15 cellular contexts compared by ENCODE assay signal in genomic region chr10:23331567-23332290, GRCh38. TPM values are rescaled to one million over a fixed set of nuclear protein-coding genes. Genes with fewer than 3 reads are reported as not detected.
A peak's percentile ranks its signal among the peaks of the same experiment; 100 is the strongest.
DNase-seq lines count a peak whose midpoint lies in the region; ATAC-seq and TF ChIP-seq lines count a peak whose summit lies in the region.
"Had no signal": no experiment of that assay in that cellular context is flagged by ENCODE, and none has a peak within 500 bp of the region (broad histone marks: within the 10 kb centered on the region; RNA-seq: fewer than 3 reads in every experiment).

No MANE protein-coding gene starts in this region.

- H3K4me1 Mint-ChIP-seq in activated naive CD4-positive, alpha-beta T cell treated with anti-CD3 and anti-CD28 coated beads, Interleukin-2, amount 50 U/mL, for 24 hours: peaks cover 40% of the 10 kb centered on the region
- peaks cover 44% of the 10 kb centered on the region for H3K4me1 Mint-ChIP-seq in stimulated activated naive CD8-positive, alpha-beta T cell treated with anti-CD3 and anti-CD28 coated beads, Interleukin-15, Interleukin-2, amounts not matched to agents 100 ng/mL and 50 ng/mL, for 24 hours (ENCODE audit: low read depth)

- H3K27me3 Mint-ChIP-seq in activated naive CD4-positive, alpha-beta T cell treated with anti-CD3 and anti-CD28 coated beads, Interleukin-2, amount 50 U/mL, for 24 hours: no peaks in the 10 kb centered on the region
- H3K27me3 Mint-ChIP-seq in stimulated activated naive CD8-positive, alpha-beta T cell treated with anti-CD3 and anti-CD28 coated beads, Interleukin-15, Interleukin-2, amounts not matched to agents 100 ng/mL and 50 ng/mL, for 24 hours: peaks cover 4% of the 10 kb centered on the region

- H3K36me3 ChIP-seq in tibial artery: no peaks in the 10 kb centered on the region
- H3K36me3 ChIP-seq: esophagus squamous epithelium, upper lobe of left lung had no signal

- TF ChIP-seq CTCF in tibial artery (IDR thresholded peaks at IDR 0.05): no peak

- intact Hi-C loops in tibial artery (cut with DNase I; ENCODE audit: low total_unique reads) (no loop called here), cardiac septum (cut with DNase I) (no loop called here)

- H3K4me3 Mint-ChIP-seq in activated naive CD4-positive, alpha-beta T cell treated with anti-CD3 and anti-CD28 coated beads, Interleukin-2, amount 50 U/mL, for 24 hours: peak overlapping the region; percentile 20
- H3K4me3 Mint-ChIP-seq in stimulated activated naive CD8-positive, alpha-beta T cell treated with anti-CD3 and anti-CD28 coated beads, Interleukin-15, Interleukin-2, amounts not matched to agents 100 ng/mL and 50 ng/mL, for 24 hours: peak overlapping the region; percentile 7

- no peak for DNase-seq in activated naive CD4-positive, alpha-beta T cell treated with Interleukin-2 at 50 U/mL for 16 hours
- DNase-seq in RKO (ENCODE audit: low spot score) (peak; percentile 93), tibial artery (no peak), cardiac septum (ENCODE audit: low spot score) (no peak), AG20443 (ENCODE audit: low spot score) (no peak)
- DNase-seq: activated CD4-positive, CD25-positive, alpha-beta regulatory T cell treated with anti-CD3 and anti-CD28 coated beads, Interleukin-2, amount 50 U/mL, for 72 hours; body of pancreas; esophagus squamous epithelium; left ventricle myocardium superior; NCI-H2029; upper lobe of left lung had no signal

- H3K9me3 ChIP-seq in tibial artery: peaks cover 0 to 4% (median 0%) of the 10 kb centered on the region in 3 donors
- H3K9me3 ChIP-seq: body of pancreas, esophagus squamous epithelium, upper lobe of left lung had no signal

- peak; percentile 79 for ATAC-seq in esophagus mucosa
- ATAC-seq: body of pancreas, left ventricle myocardium superior had no signal

- H3K27ac Mint-ChIP-seq in activated naive CD4-positive, alpha-beta T cell treated with anti-CD3 and anti-CD28 coated beads, Interleukin-2, amount 50 U/mL, for 24 hours: peak overlapping the region; percentile 86
- peak overlapping the region; percentile 73 for H3K27ac Mint-ChIP-seq in stimulated activated naive CD8-positive, alpha-beta T cell treated with anti-CD3 and anti-CD28 coated beads, Interleukin-15, Interleukin-2, amounts not matched to agents 100 ng/mL and 50 ng/mL, for 24 hours

- H3K9me3 Mint-ChIP-seq in activated naive CD4-positive, alpha-beta T cell treated with anti-CD3 and anti-CD28 coated beads, Interleukin-2, amount 50 U/mL, for 24 hours: peaks cover 6% of the 10 kb centered on the region
- no peaks in the 10 kb centered on the region for H3K9me3 Mint-ChIP-seq in stimulated activated naive CD8-positive, alpha-beta T cell treated with anti-CD3 and anti-CD28 coated beads, Interleukin-15, Interleukin-2, amounts not matched to agents 100 ng/mL and 50 ng/mL, for 24 hours

- H3K27ac ChIP-seq in tibial artery: no peak overlapping the region
- H3K27ac ChIP-seq: body of pancreas, esophagus squamous epithelium, upper lobe of left lung had no signal

- H3K36me3 Mint-ChIP-seq in activated naive CD4-positive, alpha-beta T cell treated with anti-CD3 and anti-CD28 coated beads, Interleukin-2, amount 50 U/mL, for 24 hours: no peaks in the 10 kb centered on the region
- H3K36me3 Mint-ChIP-seq in stimulated activated naive CD8-positive, alpha-beta T cell treated with anti-CD3 and anti-CD28 coated beads, Interleukin-15, Interleukin-2, amounts not matched to agents 100 ng/mL and 50 ng/mL, for 24 hours (ENCODE audit: low read depth): no peaks in the 10 kb centered on the region

- no peaks in the 10 kb centered on the region for H3K4me1 ChIP-seq in tibial artery
- H3K4me1 ChIP-seq: body of pancreas, esophagus squamous epithelium, upper lobe of left lung had no signal

- H3K4me3 ChIP-seq in tibial artery: no peak overlapping the region
- H3K4me3 ChIP-seq: body of pancreas, esophagus squamous epithelium, upper lobe of left lung had no signal

- H3K27me3 ChIP-seq in tibial artery: no peaks in the 10 kb centered on the region
- H3K27me3 ChIP-seq: body of pancreas, esophagus squamous epithelium, upper lobe of left lung had no signal

RNA-seq across cellular contexts. Expression of gene C10orf67, which starts 12.9 kb away (rescaled TPM):
- 0.08 TPM for total RNA-seq in esophagus mucosa
- total RNA-seq in cardiac septum: 0.35 TPM
- total RNA-seq: pulmonary artery endothelial cell had no signal
